ENCODE assay signal across 21 cellular contexts in genomic region chr6:44311304-44311703, GRCh38. TPM values are rescaled to one million over a fixed set of nuclear protein-coding genes. Genes with fewer than 3 reads are reported as not detected.
DNase-seq lines count a peak whose midpoint lies in the region; ATAC-seq and TF ChIP-seq lines count a peak whose summit lies in the region.
"Had no signal": no experiment of that assay in that cellular context is flagged by ENCODE, and none has a peak within 500 bp of the region (broad histone marks: within the 10 kb centered on the region; RNA-seq: fewer than 3 reads in every experiment).

No MANE protein-coding gene starts in this region.

- WGBS in body of pancreas, 2 donors, result 76 to 84% methylated on average over 2 of the region's 2 CpGs

- peak overlapping the region; percentile 10 for H3K27ac Mint-ChIP-seq in stimulated activated naive CD8-positive, alpha-beta T cell treated with anti-CD3 and anti-CD28 coated beads, Interleukin-15, Interleukin-2, amounts not matched to agents 100 ng/mL and 50 ng/mL, for 24 hours
- H3K27ac Mint-ChIP-seq in activated T-helper 1 cell treated with anti-CD3 and anti-CD28 coated beads, Interleukin-12 subunit alpha, Interleukin-12 subunit beta, Interleukin-2, Interleukin-4 antibody, amounts not matched to agents 30 ng/mL and 10 ng/mL and 1 ng/mL, durations not matched to agents 14 hours and 24 hours and 36 hours, result no peak overlapping the region
- peak overlapping the region; percentile 41 for H3K27ac Mint-ChIP-seq in memory B cell

- peaks cover 30% of the 10 kb centered on the region for H3K36me3 Mint-ChIP-seq in stimulated activated naive CD8-positive, alpha-beta T cell treated with anti-CD3 and anti-CD28 coated beads, Interleukin-15, Interleukin-2, amounts not matched to agents 100 ng/mL and 50 ng/mL, for 24 hours (ENCODE audit: low read depth)
- peaks cover 10% of the 10 kb centered on the region for H3K36me3 Mint-ChIP-seq in activated T-helper 1 cell treated with anti-CD3 and anti-CD28 coated beads, Interleukin-12 subunit alpha, Interleukin-12 subunit beta, Interleukin-2, Interleukin-4 antibody, amounts not matched to agents 30 ng/mL and 10 ng/mL and 1 ng/mL, durations not matched to agents 14 hours and 24 hours and 36 hours (ENCODE audit: low read depth)
- peaks cover 19% of the 10 kb centered on the region for H3K36me3 Mint-ChIP-seq in memory B cell

- intact Hi-C loops in activated T-helper 1 cell treated with anti-CD3 and anti-CD28 coated beads, Interleukin-12 subunit alpha, Interleukin-12 subunit beta, Interleukin-2, Interleukin-4 antibody, amounts not matched to agents 30 ng/mL and 10 ng/mL and 1 ng/mL, durations not matched to agents 14 hours and 24 hours and 36 hours (cut with micrococcal nuclease), result no loop called here
- intact Hi-C loops in body of pancreas (cut with DNase I), result no loop called here

- no peak for TF ChIP-seq POLR2A in body of pancreas (IDR thresholded peaks at IDR 0.05)

- H3K27me3 ChIP-seq in body of pancreas, result no peaks in the 10 kb centered on the region
- H3K27me3 ChIP-seq: brain microvascular endothelial cell, suprapubic skin had no signal

- TF ChIP-seq CTCF in body of pancreas (IDR thresholded peaks at IDR 0.05), result no peak

- no peak for ATAC-seq in stimulated activated naive CD8-positive, alpha-beta T cell treated with anti-CD3 and anti-CD28 coated beads, Interleukin-15, Interleukin-2, amounts not matched to agents 100 U/mL and 50 U/mL, for 24 hours
- ATAC-seq in memory B cell (ENCODE audit: low read depth) (no peak), HG03139 (IDR thresholded peaks at IDR 0.05; ENCODE audit: unreplicated experiment) (no peak), body of pancreas (no peak)
- ATAC-seq: foreskin keratinocyte, left lobe of liver, mucosa of descending colon had no signal

- H3K9me3 ChIP-seq in body of pancreas, result no peaks in the 10 kb centered on the region
- H3K9me3 ChIP-seq: HAP-1, mucosa of descending colon, suprapubic skin had no signal

- peaks cover 11 to 22% of the 10 kb centered on the region in 2 donors for H3K36me3 ChIP-seq in body of pancreas (replicated peaks in 1 of 2; ENCODE audit: insufficient read depth in 1 of 2, low read depth in 2 of 2)

- no peak overlapping the region for H3K27ac ChIP-seq in body of pancreas
- H3K27ac ChIP-seq: brain microvascular endothelial cell, coronary artery, foreskin keratinocyte, parathyroid adenoma, suprapubic skin, VCaP had no signal

- no peaks in the 10 kb centered on the region for H3K27me3 Mint-ChIP-seq in stimulated activated naive CD8-positive, alpha-beta T cell treated with anti-CD3 and anti-CD28 coated beads, Interleukin-15, Interleukin-2, amounts not matched to agents 100 ng/mL and 50 ng/mL, for 24 hours
- H3K27me3 Mint-ChIP-seq in activated T-helper 1 cell treated with anti-CD3 and anti-CD28 coated beads, Interleukin-12 subunit alpha, Interleukin-12 subunit beta, Interleukin-2, Interleukin-4 antibody, amounts not matched to agents 30 ng/mL and 10 ng/mL and 1 ng/mL, durations not matched to agents 14 hours and 24 hours and 36 hours (ENCODE audit: insufficient read depth), result peaks cover 5% of the 10 kb centered on the region
- no peaks in the 10 kb centered on the region for H3K27me3 Mint-ChIP-seq in memory B cell

- no peaks in the 10 kb centered on the region for H3K9me3 Mint-ChIP-seq in stimulated activated naive CD8-positive, alpha-beta T cell treated with anti-CD3 and anti-CD28 coated beads, Interleukin-15, Interleukin-2, amounts not matched to agents 100 ng/mL and 50 ng/mL, for 24 hours
- H3K9me3 Mint-ChIP-seq in activated T-helper 1 cell treated with anti-CD3 and anti-CD28 coated beads, Interleukin-12 subunit alpha, Interleukin-12 subunit beta, Interleukin-2, Interleukin-4 antibody, amounts not matched to agents 30 ng/mL and 10 ng/mL and 1 ng/mL, durations not matched to agents 14 hours and 24 hours and 36 hours, result no peaks in the 10 kb centered on the region
- no peaks in the 10 kb centered on the region for H3K9me3 Mint-ChIP-seq in memory B cell

- no peak overlapping the region for H3K4me3 ChIP-seq in body of pancreas
- H3K4me3 ChIP-seq: coronary artery, HAP-1, mucosa of descending colon had no signal

- H3K4me3 Mint-ChIP-seq in stimulated activated naive CD8-positive, alpha-beta T cell treated with anti-CD3 and anti-CD28 coated beads, Interleukin-15, Interleukin-2, amounts not matched to agents 100 ng/mL and 50 ng/mL, for 24 hours, result peak overlapping the region; percentile 96
- H3K4me3 Mint-ChIP-seq in activated T-helper 1 cell treated with anti-CD3 and anti-CD28 coated beads, Interleukin-12 subunit alpha, Interleukin-12 subunit beta, Interleukin-2, Interleukin-4 antibody, amounts not matched to agents 30 ng/mL and 10 ng/mL and 1 ng/mL, durations not matched to agents 14 hours and 24 hours and 36 hours, result peak overlapping the region; percentile 99
- H3K4me3 Mint-ChIP-seq in memory B cell, result no peak overlapping the region

- peaks cover 10% of the 10 kb centered on the region for H3K4me1 ChIP-seq in body of pancreas
- H3K4me1 ChIP-seq: foreskin keratinocyte, parathyroid adenoma had no signal

- DNase-seq in stimulated activated naive CD8-positive, alpha-beta T cell treated with anti-CD3 and anti-CD28 coated beads, Interleukin-15, Interleukin-2, amounts not matched to agents 100 U/mL and 50 U/mL, for 24 hours, result no peak
- DNase-seq in activated T-helper 1 cell treated with anti-CD3 and anti-CD28 coated beads, Interleukin-12 subunit alpha, Interleukin-12 subunit beta, Interleukin-2, Interleukin-4 antibody, amounts not matched to agents 30 ng/mL and 10 ng/mL and 1 ng/mL, durations not matched to agents 14 hours and 24 hours and 36 hours (ENCODE audit: low spot score), result no peak
- DNase-seq in memory B cell (ENCODE audit: low spot score in 2 of 2), result no peak
- no peak for DNase-seq in NCI-H69 (lab: John Stamatoyannopoulos, UW)
- no peak for DNase-seq in body of pancreas
- DNase-seq in stimulated activated CD8-positive, alpha-beta memory T cell treated with anti-CD3 and anti-CD28 coated beads, Interleukin-4, amount 100 ng/mL, for 48 hours, result no peak
- DNase-seq: activated naive CD4-positive, alpha-beta T cell treated with Interleukin-2 at 50 U/mL for 16 hours; brain microvascular endothelial cell; foreskin keratinocyte; mucosa of descending colon; NCI-H1048; NCI-H526; stimulated activated CD4-positive, alpha-beta T cell treated with anti-CD3 and anti-CD28 coated beads, Interleukin-4, amount 100 ng/mL, for 24 hours had no signal

- peaks cover 13% of the 10 kb centered on the region for H3K4me1 Mint-ChIP-seq in stimulated activated naive CD8-positive, alpha-beta T cell treated with anti-CD3 and anti-CD28 coated beads, Interleukin-15, Interleukin-2, amounts not matched to agents 100 ng/mL and 50 ng/mL, for 24 hours (ENCODE audit: low read depth)
- peaks cover 18% of the 10 kb centered on the region for H3K4me1 Mint-ChIP-seq in activated T-helper 1 cell treated with anti-CD3 and anti-CD28 coated beads, Interleukin-12 subunit alpha, Interleukin-12 subunit beta, Interleukin-2, Interleukin-4 antibody, amounts not matched to agents 30 ng/mL and 10 ng/mL and 1 ng/mL, durations not matched to agents 14 hours and 24 hours and 36 hours (ENCODE audit: low read depth)
- peaks cover 14% of the 10 kb centered on the region for H3K4me1 Mint-ChIP-seq in memory B cell

RNA-seq across cellular contexts. Expression of gene AARS2, which starts 1.8 kb away (rescaled TPM):
- 22.2 and 23.0 TPM in 2 replicates for total RNA-seq in activated T-helper 1 cell treated with anti-CD3 and anti-CD28 coated beads, Interleukin-12 subunit alpha, Interleukin-12 subunit beta, Interleukin-2, Interleukin-4 antibody, amounts not matched to agents 30 ng/mL and 10 ng/mL and 1 ng/mL, durations not matched to agents 14 hours and 24 hours and 36 hours
- total RNA-seq in body of pancreas, result 10 to 100 TPM in 1 of 2 donors, 1 to 10 TPM in 1; 9.6 to 17.8 TPM

RNA-seq across cellular contexts. Expression of gene SPATS1, which starts 31.1 kb away (rescaled TPM):
- not detected in 2 replicates for total RNA-seq in activated T-helper 1 cell treated with anti-CD3 and anti-CD28 coated beads, Interleukin-12 subunit alpha, Interleukin-12 subunit beta, Interleukin-2, Interleukin-4 antibody, amounts not matched to agents 30 ng/mL and 10 ng/mL and 1 ng/mL, durations not matched to agents 14 hours and 24 hours and 36 hours
- not detected for total RNA-seq in body of pancreas
- total RNA-seq: foreskin keratinocyte, left lobe of liver, mucosa of descending colon, suprapubic skin had no signal

RNA-seq across cellular contexts. Expression of gene TMEM151B, which starts 41.1 kb away (rescaled TPM):
- total RNA-seq in activated T-helper 1 cell treated with anti-CD3 and anti-CD28 coated beads, Interleukin-12 subunit alpha, Interleukin-12 subunit beta, Interleukin-2, Interleukin-4 antibody, amounts not matched to agents 30 ng/mL and 10 ng/mL and 1 ng/mL, durations not matched to agents 14 hours and 24 hours and 36 hours, result 0.29 TPM in 1 of 2 replicates, not detected in the other
- under 1 TPM; under 0.01 to 0.66 TPM for total RNA-seq in body of pancreas
- total RNA-seq: left lobe of liver had no signal

RNA-seq across cellular contexts. Expression of gene NFKBIE, which starts 46.0 kb away (rescaled TPM):
- 23.2 and 29.0 TPM in 2 replicates for total RNA-seq in activated T-helper 1 cell treated with anti-CD3 and anti-CD28 coated beads, Interleukin-12 subunit alpha, Interleukin-12 subunit beta, Interleukin-2, Interleukin-4 antibody, amounts not matched to agents 30 ng/mL and 10 ng/mL and 1 ng/mL, durations not matched to agents 14 hours and 24 hours and 36 hours
- total RNA-seq in body of pancreas, result 10 to 100 TPM; 18.9 to 68.6 TPM

RNA-seq across cellular contexts. Expression of gene SLC35B2, which starts 54.0 kb away (rescaled TPM):
- 29.2 and 30.1 TPM in 2 replicates for total RNA-seq in activated T-helper 1 cell treated with anti-CD3 and anti-CD28 coated beads, Interleukin-12 subunit alpha, Interleukin-12 subunit beta, Interleukin-2, Interleukin-4 antibody, amounts not matched to agents 30 ng/mL and 10 ng/mL and 1 ng/mL, durations not matched to agents 14 hours and 24 hours and 36 hours
- total RNA-seq in body of pancreas, result 10 to 100 TPM; 31.1 to 33.9 TPM
